ENCODE assay signal across 1 cellular context in the genomic region with DNA sequence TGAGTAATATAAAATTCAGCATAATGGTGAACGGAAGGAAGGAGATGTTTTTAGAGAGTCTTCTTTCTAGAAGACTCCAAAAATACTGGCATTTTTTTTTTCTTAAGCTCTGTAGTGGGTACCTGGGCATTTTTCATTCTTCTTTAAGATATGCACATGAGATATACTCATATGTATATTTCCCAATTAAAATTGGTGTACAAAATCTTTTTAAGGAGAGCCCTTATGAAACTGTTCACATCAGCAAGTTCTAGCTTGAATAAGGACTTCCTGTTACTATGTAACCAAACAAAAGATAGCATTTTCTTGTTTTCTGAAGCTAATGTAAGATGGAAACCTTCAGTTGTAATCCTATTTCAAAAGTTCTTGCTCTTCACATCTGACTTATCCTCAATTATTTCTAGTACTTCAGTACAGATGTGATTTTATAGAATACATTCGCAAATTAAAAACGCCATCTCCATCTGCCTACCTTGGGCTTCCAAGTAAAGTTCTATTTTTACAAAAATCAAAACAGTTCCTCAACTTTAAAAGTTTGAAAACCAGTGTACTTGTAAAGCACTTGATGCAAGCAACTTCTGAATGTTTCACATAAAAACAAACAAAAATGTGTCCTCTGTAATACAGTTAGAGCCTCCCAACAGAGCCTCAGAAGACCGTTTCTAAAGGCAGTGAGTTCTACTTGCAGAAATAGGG.
TF ChIP-seq lines count a peak whose summit lies in the region.

No MANE protein-coding gene starts in this region.

TF ChIP-seq in IMR-90, 13 proteins besides CTCF, POLR2A, EP300 and RAD21:
- 0 out of 2 replicates have a peak, but pooled peaks have one; percentile 4 for TF ChIP-seq MAFK (IDR thresholded peaks at IDR 0.05; ENCODE audit: low read depth, low read length)
- no peak for TF ChIP-seq MAZ (IDR thresholded peaks at IDR 0.05; ENCODE audit: borderline replicate concordance, low read depth, low read length)
